13 cellular contexts compared by ENCODE assay signal in the genomic region with DNA sequence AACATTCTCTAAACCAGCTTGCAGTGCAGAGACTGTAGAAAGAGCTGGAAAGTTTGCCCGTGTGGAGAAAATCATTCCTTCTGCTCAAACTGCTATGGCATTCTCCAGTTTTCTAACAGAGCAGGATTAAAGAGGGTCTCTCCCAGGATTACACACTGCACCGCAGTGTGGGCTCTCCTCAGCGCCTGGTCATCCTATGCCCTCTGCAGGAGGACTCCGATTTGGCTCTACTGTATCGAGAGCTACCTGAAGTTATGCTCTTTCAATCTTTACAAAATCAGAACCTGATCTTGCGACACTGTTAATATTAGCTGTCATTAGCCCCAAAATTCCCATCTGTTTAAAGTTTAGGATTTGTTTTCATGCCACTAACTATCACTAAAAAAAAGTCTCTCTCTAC. TPM values are rescaled to one million over a fixed set of nuclear protein-coding genes. Genes with fewer than 3 reads are reported as not detected.
A peak's percentile ranks its signal among the peaks of the same experiment; 100 is the strongest.
DNase-seq lines count a peak whose midpoint lies in the region; ATAC-seq, FAIRE-seq and TF ChIP-seq lines count a peak whose summit lies in the region.
"Had no signal": no experiment of that assay in that cellular context is flagged by ENCODE, and none has a peak within 500 bp of the region (broad histone marks: within the 10 kb centered on the region; RNA-seq: fewer than 3 reads in every experiment).

No MANE protein-coding gene starts in this region.

- H3K27me3 Mint-ChIP-seq in astrocyte (ENCODE audit: low read depth, unreplicated experiment), result no peaks in the 10 kb centered on the region
- no peaks in the 10 kb centered on the region for H3K27me3 Mint-ChIP-seq in activated naive CD4-positive, alpha-beta T cell treated with anti-CD3 and anti-CD28 coated beads for 36 hours (ENCODE audit: low read depth)
- no peaks in the 10 kb centered on the region for H3K27me3 Mint-ChIP-seq in activated CD4-positive, alpha-beta memory T cell treated with anti-CD3 and anti-CD28 coated beads, Interleukin-2, amount 10 ng/mL, durations not matched to agents 7 days and 5 days

- CTCF ChIA-PET in activated naive CD4-positive, alpha-beta T cell treated with anti-CD3 and anti-CD28 coated beads for 36 hours (lab: Charles Lee), result interaction anchor here (0.5 kb wide), 1 partner anchor 237 kb away, joined by 3 read pairs; no protein-coding TSS in a partner anchor
- CTCF ChIA-PET in activated CD4-positive, alpha-beta memory T cell treated with anti-CD3 and anti-CD28 coated beads, Interleukin-2, amount 10 ng/mL, durations not matched to agents 7 days and 5 days (lab: Charles Lee), result interaction anchor here (1.6 kb wide), 1 partner anchor 560 kb away, joined by 4 read pairs; no protein-coding TSS in a partner anchor

- no peaks in the 10 kb centered on the region for H3K79me2 ChIP-seq in astrocyte (ENCODE audit: insufficient read depth, low read length)

- intact Hi-C loops in left ventricle myocardium superior (cut with micrococcal nuclease), result loop anchor here (10.0 kb wide), 1 partner anchor 563 kb away; no protein-coding TSS in a partner anchor
- intact Hi-C loops in Right ventricle myocardium inferior (cut with DNase I), result loop anchor here (5.0 to 10.0 kb wide), 2 partner anchors 313 to 560 kb away; no protein-coding TSS in a partner anchor
- intact Hi-C loops in right cardiac atrium (cut with DNase I), result loop anchor here in 2 of 4 donors (10.0 kb wide), 1 partner anchor 563 kb away; no protein-coding TSS in a partner anchor
- intact Hi-C loops in uterus (cut with DNase I; ENCODE audit: low total_unique reads), result no loop called here
- intact Hi-C loops in activated naive CD4-positive, alpha-beta T cell treated with anti-CD3 and anti-CD28 coated beads for 36 hours (cut with micrococcal nuclease), result no loop called here

- H3K27ac Mint-ChIP-seq in astrocyte (ENCODE audit: unreplicated experiment), result no peak overlapping the region
- no peak overlapping the region for H3K27ac Mint-ChIP-seq in activated naive CD4-positive, alpha-beta T cell treated with anti-CD3 and anti-CD28 coated beads for 36 hours
- no peak overlapping the region for H3K27ac Mint-ChIP-seq in activated CD4-positive, alpha-beta memory T cell treated with anti-CD3 and anti-CD28 coated beads, Interleukin-2, amount 10 ng/mL, durations not matched to agents 7 days and 5 days

- peak; percentile 9 for TF ChIP-seq CTCF in astrocyte (IDR thresholded peaks at IDR 0.05; ENCODE audit: insufficient read depth, low read depth, low read length)
- peak in 3 of 4 experiments; percentile 13 to 54 (median 33) for TF ChIP-seq CTCF in uterus (IDR thresholded peaks at IDR 0.05)

- H3K4me3 ChIP-seq in astrocyte (ENCODE audit: insufficient read depth, low read depth, low read length), result no peak overlapping the region
- no peak overlapping the region for H3K4me3 ChIP-seq in right cardiac atrium (ENCODE audit: low read length)
- H3K4me3 ChIP-seq in uterus, result no peak overlapping the region
- H3K4me3 ChIP-seq: vagina had no signal

- no peak overlapping the region for H2AFZ ChIP-seq in astrocyte (ENCODE audit: low read depth, low read length)

- no peaks in the 10 kb centered on the region for H3K9me3 Mint-ChIP-seq in astrocyte (ENCODE audit: unreplicated experiment)
- H3K9me3 Mint-ChIP-seq in activated naive CD4-positive, alpha-beta T cell treated with anti-CD3 and anti-CD28 coated beads for 36 hours, result no peaks in the 10 kb centered on the region
- no peaks in the 10 kb centered on the region for H3K9me3 Mint-ChIP-seq in activated CD4-positive, alpha-beta memory T cell treated with anti-CD3 and anti-CD28 coated beads, Interleukin-2, amount 10 ng/mL, durations not matched to agents 7 days and 5 days

- ATAC-seq in left ventricle myocardium superior, result peak; percentile 39
- ATAC-seq in Right ventricle myocardium inferior, result no peak
- ATAC-seq in right cardiac atrium, result peak; percentile 61 to 83
- no peak for ATAC-seq in HG02763 (IDR thresholded peaks at IDR 0.05; ENCODE audit: unreplicated experiment)
- ATAC-seq: left lobe of liver had no signal

- H3K9me3 ChIP-seq in astrocyte (ENCODE audit: insufficient read depth, low read depth, low read length) (no peaks in the 10 kb centered on the region), right cardiac atrium (ENCODE audit: control insufficient read depth, low read length) (no peaks in the 10 kb centered on the region), uterus (no peaks in the 10 kb centered on the region)
- H3K9me3 ChIP-seq: neutrophil, vagina had no signal

- no peak overlapping the region for H3K4me3 Mint-ChIP-seq in astrocyte (ENCODE audit: unreplicated experiment)
- H3K4me3 Mint-ChIP-seq in activated naive CD4-positive, alpha-beta T cell treated with anti-CD3 and anti-CD28 coated beads for 36 hours, result no peak overlapping the region
- no peak overlapping the region for H3K4me3 Mint-ChIP-seq in activated CD4-positive, alpha-beta memory T cell treated with anti-CD3 and anti-CD28 coated beads, Interleukin-2, amount 10 ng/mL, durations not matched to agents 7 days and 5 days

- DNase-seq in left ventricle myocardium superior (no peak), Right ventricle myocardium inferior (ENCODE audit: missing footprints) (no peak), astrocyte (ENCODE audit: low read depth) (no peak), right cardiac atrium (no peak), uterus (peak in 1 of 2 donors; percentile 32)
- DNase-seq in activated naive CD4-positive, alpha-beta T cell treated with anti-CD3 and anti-CD28 coated beads for 36 hours, result no peak
- no peak for DNase-seq in activated CD4-positive, alpha-beta memory T cell treated with anti-CD3 and anti-CD28 coated beads, Interleukin-2, amount 10 ng/mL, durations not matched to agents 7 days and 5 days
- DNase-seq: activated gamma-delta T cell, T-helper 2 cell had no signal

- H3K36me3 Mint-ChIP-seq in astrocyte (ENCODE audit: low read depth, unreplicated experiment), result no peaks in the 10 kb centered on the region
- no peaks in the 10 kb centered on the region for H3K36me3 Mint-ChIP-seq in activated naive CD4-positive, alpha-beta T cell treated with anti-CD3 and anti-CD28 coated beads for 36 hours (ENCODE audit: low read depth)
- no peaks in the 10 kb centered on the region for H3K36me3 Mint-ChIP-seq in activated CD4-positive, alpha-beta memory T cell treated with anti-CD3 and anti-CD28 coated beads, Interleukin-2, amount 10 ng/mL, durations not matched to agents 7 days and 5 days (ENCODE audit: low read depth)

- POLR2A ChIA-PET in activated CD4-positive, alpha-beta memory T cell treated with anti-CD3 and anti-CD28 coated beads, Interleukin-2, amount 10 ng/mL, durations not matched to agents 7 days and 5 days (lab: Charles Lee), result no interaction called here

- H3K4me1 Mint-ChIP-seq in astrocyte (ENCODE audit: low read depth, unreplicated experiment), result peaks cover 18% of the 10 kb centered on the region
- no peaks in the 10 kb centered on the region for H3K4me1 Mint-ChIP-seq in activated naive CD4-positive, alpha-beta T cell treated with anti-CD3 and anti-CD28 coated beads for 36 hours (ENCODE audit: low read depth)
- H3K4me1 Mint-ChIP-seq in activated CD4-positive, alpha-beta memory T cell treated with anti-CD3 and anti-CD28 coated beads, Interleukin-2, amount 10 ng/mL, durations not matched to agents 7 days and 5 days, result no peaks in the 10 kb centered on the region

- H3K27ac ChIP-seq in astrocyte (ENCODE audit: low read depth, low read length) (no peak overlapping the region), right cardiac atrium (ENCODE audit: low read length) (no peak overlapping the region), uterus (no peak overlapping the region)
- H3K27ac ChIP-seq: neutrophil, vagina had no signal

- H4K20me1 ChIP-seq in astrocyte (ENCODE audit: insufficient read depth, low read length), result no peaks in the 10 kb centered on the region

- WGBS in right cardiac atrium, result 66% methylated on average over 6 of the region's 6 CpGs

- H3K9ac ChIP-seq in astrocyte (ENCODE audit: low read length), result no peak overlapping the region

- H3K36me3 ChIP-seq in astrocyte (ENCODE audit: insufficient read depth, low read length) (no peaks in the 10 kb centered on the region), uterus (no peaks in the 10 kb centered on the region)
- H3K36me3 ChIP-seq: neutrophil, vagina had no signal

- no peaks in the 10 kb centered on the region for H3K27me3 ChIP-seq in astrocyte (ENCODE audit: insufficient read depth, low read length)
- no peaks in the 10 kb centered on the region for H3K27me3 ChIP-seq in right cardiac atrium (ENCODE audit: control insufficient read depth, insufficient read depth)
- H3K27me3 ChIP-seq in uterus, result no peaks in the 10 kb centered on the region
- H3K27me3 ChIP-seq: neutrophil, vagina had no signal

- no peak for TF ChIP-seq POLR2A in uterus (IDR thresholded peaks at IDR 0.05)

- H3K4me1 ChIP-seq in astrocyte (ENCODE audit: insufficient read depth, low read length) (no peaks in the 10 kb centered on the region), right cardiac atrium (ENCODE audit: control insufficient read depth, insufficient read depth, low read length) (no peaks in the 10 kb centered on the region), uterus (no peaks in the 10 kb centered on the region)
- H3K4me1 ChIP-seq: vagina had no signal

- FAIRE-seq in astrocyte (lab: Jason Lieb, UNC), result no peak

- no peak overlapping the region for H3K4me2 ChIP-seq in astrocyte (ENCODE audit: low read length)

RNA-seq across cellular contexts. Expression of a gene that starts 33.0 kb away (rescaled TPM):
- 35.9 TPM for total RNA-seq in left ventricle myocardium superior
- 34.5 TPM for total RNA-seq in Right ventricle myocardium inferior
- 2.9 and 4.3 TPM in 2 replicates for total RNA-seq in astrocyte
- total RNA-seq in right cardiac atrium, result 10 to 100 TPM; 10.6 to 47.2 (median 31.2) TPM
- polyA plus RNA-seq in right cardiac atrium, result 9.1 TPM
- total RNA-seq in uterus, result 10 to 100 TPM in 1 of 4 donors, 1 to 10 TPM in 3; 2.1 to 31.2 (median 5.0) TPM
- total RNA-seq in activated naive CD4-positive, alpha-beta T cell treated with anti-CD3 and anti-CD28 coated beads for 36 hours, result not detected
- total RNA-seq in activated CD4-positive, alpha-beta memory T cell treated with anti-CD3 and anti-CD28 coated beads, Interleukin-2, amount 10 ng/mL, durations not matched to agents 7 days and 5 days, result not detected

Comparison
In these comparisons a context has a peak if more than half of its experiments do, and no peak if none do; other contexts are left out.
1. ATAC-seq: peak in left ventricle myocardium superior (single experiment) and right cardiac atrium (2 of 2); none in Right ventricle myocardium inferior (single experiment) and HG02763 (single experiment).
2. intact Hi-C loops: an anchor here in left ventricle myocardium superior (10.0 kb wide) and Right ventricle myocardium inferior (5.0 to 10.0 kb wide); none called in uterus and activated naive CD4-positive, alpha-beta T cell treated with anti-CD3 and anti-CD28 coated beads for 36 hours.